ENCODE assay signal across 5 cellular contexts in the genomic region with DNA sequence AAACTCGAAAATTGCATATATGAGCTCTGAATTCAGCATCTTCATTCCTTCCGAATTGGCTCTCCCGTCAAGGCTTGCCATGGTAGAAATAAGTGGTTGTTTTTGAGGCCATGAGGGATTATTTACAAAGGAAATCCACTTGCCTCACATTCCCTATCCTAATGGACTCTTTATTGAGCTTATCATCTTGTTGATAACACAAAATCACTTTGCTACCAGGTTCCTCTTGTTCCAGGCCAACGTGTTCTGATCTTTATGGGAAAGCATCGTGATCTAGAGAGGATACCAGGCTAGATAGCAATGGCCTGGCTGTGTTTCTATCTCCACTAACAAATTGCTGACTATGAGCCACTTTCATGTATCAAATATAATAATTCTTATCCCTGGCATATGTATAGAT.
"Had no signal": no experiment of that assay in that cellular context is flagged by ENCODE, and none has a peak within 500 bp of the region (broad histone marks: within the 10 kb centered on the region; RNA-seq: fewer than 3 reads in every experiment).

No MANE protein-coding gene starts in this region.

- DNase-seq: H9, HCEC 1CT, IMR-90 had no signal

- H3K4me3 ChIP-seq: GM23338, K562 had no signal

- ATAC-seq: GM23338, K562 had no signal

- H3K4me2 ChIP-seq: GM23338 had no signal
